1 cellular context compared by ENCODE assay signal in genomic region chr22:35212020-35212419, GRCh38.
A peak's percentile ranks its signal among the peaks of the same experiment; 100 is the strongest.
TF ChIP-seq lines count a peak whose summit lies in the region.

No MANE protein-coding gene starts in this region.

TF ChIP-seq in K562, 482 proteins besides CTCF, POLR2A, EP300 and RAD21 (continued from another document):
- peak; percentile 63 for TF ChIP-seq RNF2 (IDR thresholded peaks at IDR 0.05)
- TF ChIP-seq DPF2 (IDR thresholded peaks at IDR 0.05): peak; percentile 96
- TF ChIP-seq, protein P1, sequence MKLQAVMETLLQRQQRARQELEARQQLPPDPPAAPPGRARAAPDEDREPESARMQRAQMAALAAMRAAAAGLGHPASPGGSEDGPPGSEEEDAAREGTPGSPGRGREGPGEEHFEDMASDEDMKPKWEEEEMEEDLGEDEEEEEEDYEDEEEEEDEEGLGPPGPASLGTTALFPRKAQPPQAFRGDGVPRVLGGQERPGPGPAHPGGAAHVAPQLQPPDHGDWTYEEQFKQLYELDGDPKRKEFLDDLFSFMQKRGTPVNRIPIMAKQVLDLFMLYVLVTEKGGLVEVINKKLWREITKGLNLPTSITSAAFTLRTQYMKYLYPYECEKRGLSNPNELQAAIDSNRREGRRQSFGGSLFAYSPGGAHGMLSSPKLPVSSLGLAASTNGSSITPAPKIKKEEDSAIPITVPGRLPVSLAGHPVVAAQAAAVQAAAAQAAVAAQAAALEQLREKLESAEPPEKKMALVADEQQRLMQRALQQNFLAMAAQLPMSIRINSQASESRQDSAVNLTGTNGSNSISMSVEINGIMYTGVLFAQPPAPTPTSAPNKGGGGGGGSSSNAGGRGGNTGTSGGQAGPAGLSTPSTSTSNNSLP (IDR thresholded peaks at IDR 0.05; ENCODE audit: borderline replicate concordance, low read depth, low read length): no peak
- peak; percentile 68; the same call in 1 of the 2 replicates for TF ChIP-seq NCOA1 (IDR thresholded peaks at IDR 0.05; ENCODE audit: low read depth)
- peak; percentile 67; the same call in 1 of the 2 replicates for TF ChIP-seq ZBTB9 (CRISPR knock-in tag; IDR thresholded peaks at IDR 0.05)
- TF ChIP-seq HDAC8 (tag; IDR thresholded peaks at IDR 0.05): no peak
- TF ChIP-seq CCNT2 (IDR thresholded peaks at IDR 0.05; ENCODE audit: borderline replicate concordance, extremely low read depth, insufficient read length, low read depth, low read length): peak; percentile 82
- 0 out of 2 replicates have a peak, but pooled peaks have one; percentile 67 for TF ChIP-seq RUNX1 (IDR thresholded peaks at IDR 0.05; ENCODE audit: low read depth)
- peak; percentile 51; the same call in 1 of the 2 replicates for TF ChIP-seq BCOR (IDR thresholded peaks at IDR 0.05)
- peak; percentile 98 for TF ChIP-seq TEAD4 (IDR thresholded peaks at IDR 0.05; ENCODE audit: low read length)
- TF ChIP-seq TEAD4 (CRISPR knock-in tag; IDR thresholded peaks at IDR 0.05; ENCODE audit: borderline replicate concordance): no peak; the same call in 1 of the 2 replicates
- peak; percentile 90 for TF ChIP-seq SMAD4 (CRISPR knock-in tag; conservative IDR thresholded peaks at IDR 0.05)
- TF ChIP-seq, protein P2, sequence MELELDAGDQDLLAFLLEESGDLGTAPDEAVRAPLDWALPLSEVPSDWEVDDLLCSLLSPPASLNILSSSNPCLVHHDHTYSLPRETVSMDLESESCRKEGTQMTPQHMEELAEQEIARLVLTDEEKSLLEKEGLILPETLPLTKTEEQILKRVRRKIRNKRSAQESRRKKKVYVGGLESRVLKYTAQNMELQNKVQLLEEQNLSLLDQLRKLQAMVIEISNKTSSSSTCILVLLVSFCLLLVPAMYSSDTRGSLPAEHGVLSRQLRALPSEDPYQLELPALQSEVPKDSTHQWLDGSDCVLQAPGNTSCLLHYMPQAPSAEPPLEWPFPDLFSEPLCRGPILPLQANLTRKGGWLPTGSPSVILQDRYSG (tag; conservative IDR thresholded peaks at IDR 0.05; ENCODE audit: low read depth): peak; percentile 74
- TF ChIP-seq, protein P3, sequence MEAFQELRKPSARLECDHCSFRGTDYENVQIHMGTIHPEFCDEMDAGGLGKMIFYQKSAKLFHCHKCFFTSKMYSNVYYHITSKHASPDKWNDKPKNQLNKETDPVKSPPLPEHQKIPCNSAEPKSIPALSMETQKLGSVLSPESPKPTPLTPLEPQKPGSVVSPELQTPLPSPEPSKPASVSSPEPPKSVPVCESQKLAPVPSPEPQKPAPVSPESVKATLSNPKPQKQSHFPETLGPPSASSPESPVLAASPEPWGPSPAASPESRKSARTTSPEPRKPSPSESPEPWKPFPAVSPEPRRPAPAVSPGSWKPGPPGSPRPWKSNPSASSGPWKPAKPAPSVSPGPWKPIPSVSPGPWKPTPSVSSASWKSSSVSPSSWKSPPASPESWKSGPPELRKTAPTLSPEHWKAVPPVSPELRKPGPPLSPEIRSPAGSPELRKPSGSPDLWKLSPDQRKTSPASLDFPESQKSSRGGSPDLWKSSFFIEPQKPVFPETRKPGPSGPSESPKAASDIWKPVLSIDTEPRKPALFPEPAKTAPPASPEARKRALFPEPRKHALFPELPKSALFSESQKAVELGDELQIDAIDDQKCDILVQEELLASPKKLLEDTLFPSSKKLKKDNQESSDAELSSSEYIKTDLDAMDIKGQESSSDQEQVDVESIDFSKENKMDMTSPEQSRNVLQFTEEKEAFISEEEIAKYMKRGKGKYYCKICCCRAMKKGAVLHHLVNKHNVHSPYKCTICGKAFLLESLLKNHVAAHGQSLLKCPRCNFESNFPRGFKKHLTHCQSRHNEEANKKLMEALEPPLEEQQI (IDR thresholded peaks at IDR 0.05): peak; percentile 78
- no peak for TF ChIP-seq NFRKB (IDR thresholded peaks at IDR 0.05; ENCODE audit: low read depth)
- TF ChIP-seq GMEB1 (CRISPR knock-in tag; IDR thresholded peaks at IDR 0.05): no peak
- TF ChIP-seq ZNF395 (CRISPR knock-in tag; IDR thresholded peaks at IDR 0.05): peak; percentile 84
- TF ChIP-seq, protein P4, sequence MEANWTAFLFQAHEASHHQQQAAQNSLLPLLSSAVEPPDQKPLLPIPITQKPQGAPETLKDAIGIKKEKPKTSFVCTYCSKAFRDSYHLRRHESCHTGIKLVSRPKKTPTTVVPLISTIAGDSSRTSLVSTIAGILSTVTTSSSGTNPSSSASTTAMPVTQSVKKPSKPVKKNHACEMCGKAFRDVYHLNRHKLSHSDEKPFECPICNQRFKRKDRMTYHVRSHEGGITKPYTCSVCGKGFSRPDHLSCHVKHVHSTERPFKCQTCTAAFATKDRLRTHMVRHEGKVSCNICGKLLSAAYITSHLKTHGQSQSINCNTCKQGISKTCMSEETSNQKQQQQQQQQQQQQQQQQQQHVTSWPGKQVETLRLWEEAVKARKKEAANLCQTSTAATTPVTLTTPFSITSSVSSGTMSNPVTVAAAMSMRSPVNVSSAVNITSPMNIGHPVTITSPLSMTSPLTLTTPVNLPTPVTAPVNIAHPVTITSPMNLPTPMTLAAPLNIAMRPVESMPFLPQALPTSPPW (CRISPR knock-in tag; IDR thresholded peaks at IDR 0.05): peak; percentile 42; the same call in 1 of the 2 replicates
TF ChIP-seq in K562: peak in this region for 104.
